ENCODE assay signal across 1 cellular context in genomic region chr1:205583461-205584130, GRCh38.
TF ChIP-seq lines count a peak whose summit lies in the region.

No MANE protein-coding gene starts in this region.

TF ChIP-seq in K562, 482 proteins besides CTCF, POLR2A, EP300 and RAD21 (continued from another document):
- no peak for TF ChIP-seq ZNF280B (CRISPR knock-in tag; IDR thresholded peaks at IDR 0.05)
